Comparison of ENCODE assay signal across 2 cellular contexts in genomic region chr11:131704682-131705081, GRCh38.
TF ChIP-seq lines count a peak whose summit lies in the region.

No MANE protein-coding gene starts in this region.

TF ChIP-seq in SK-N-SH treated with all-trans-retinoic acid at 6 μM for 48 hours, 23 proteins besides CTCF, POLR2A, EP300 and RAD21:
- TF ChIP-seq TSHZ2 (CRISPR knock-in tag; IDR thresholded peaks at IDR 0.05) (no peak), ZFP30 (CRISPR knock-in tag; IDR thresholded peaks at IDR 0.05) (0 out of 2 replicates have a peak, but pooled peaks have one; percentile 14)

TF ChIP-seq in SK-N-SH, 30 proteins besides CTCF, POLR2A, EP300 and RAD21 (continued from another document):
- TF ChIP-seq ZBTB33 (IDR thresholded peaks at IDR 0.05; ENCODE audit: borderline replicate concordance, low read depth) (no peak), ELF1 (IDR thresholded peaks at IDR 0.05) (no peak), USF2 (IDR thresholded peaks at IDR 0.05; ENCODE audit: borderline replicate concordance, low read depth, low read length) (no peak), SIN3A (IDR thresholded peaks at IDR 0.05; ENCODE audit: borderline replicate concordance, low read depth, low read length) (no peak), NRF1 (IDR thresholded peaks at IDR 0.05; ENCODE audit: low read depth, low read length) (no peak), POLR2AphosphoS5 (IDR thresholded peaks at IDR 0.05; ENCODE audit: low read depth, low read length) (no peak), MEF2A (IDR thresholded peaks at IDR 0.05; ENCODE audit: borderline replicate concordance, low read depth) (no peak), TCF12 (IDR thresholded peaks at IDR 0.05) (no peak), TAF1 (IDR thresholded peaks at IDR 0.05; ENCODE audit: borderline replicate concordance, low read depth, low read length) (no peak), IRF3 (IDR thresholded peaks at IDR 0.05; ENCODE audit: low read depth, low read length) (no peak), CHD2 (IDR thresholded peaks at IDR 0.05; ENCODE audit: low read length, partially characterized antibody) (no peak), NFIC (IDR thresholded peaks at IDR 0.05; ENCODE audit: borderline replicate concordance) (no peak), GATA2 (CRISPR knock-in tag; IDR thresholded peaks at IDR 0.05) (no peak), MXI1 (IDR thresholded peaks at IDR 0.05; ENCODE audit: low read depth, low read length) (no peak), USF1 (IDR thresholded peaks at IDR 0.05; ENCODE audit: borderline replicate concordance, low read depth) (no peak)
